8 cellular contexts compared by ENCODE assay signal in the genomic region with DNA sequence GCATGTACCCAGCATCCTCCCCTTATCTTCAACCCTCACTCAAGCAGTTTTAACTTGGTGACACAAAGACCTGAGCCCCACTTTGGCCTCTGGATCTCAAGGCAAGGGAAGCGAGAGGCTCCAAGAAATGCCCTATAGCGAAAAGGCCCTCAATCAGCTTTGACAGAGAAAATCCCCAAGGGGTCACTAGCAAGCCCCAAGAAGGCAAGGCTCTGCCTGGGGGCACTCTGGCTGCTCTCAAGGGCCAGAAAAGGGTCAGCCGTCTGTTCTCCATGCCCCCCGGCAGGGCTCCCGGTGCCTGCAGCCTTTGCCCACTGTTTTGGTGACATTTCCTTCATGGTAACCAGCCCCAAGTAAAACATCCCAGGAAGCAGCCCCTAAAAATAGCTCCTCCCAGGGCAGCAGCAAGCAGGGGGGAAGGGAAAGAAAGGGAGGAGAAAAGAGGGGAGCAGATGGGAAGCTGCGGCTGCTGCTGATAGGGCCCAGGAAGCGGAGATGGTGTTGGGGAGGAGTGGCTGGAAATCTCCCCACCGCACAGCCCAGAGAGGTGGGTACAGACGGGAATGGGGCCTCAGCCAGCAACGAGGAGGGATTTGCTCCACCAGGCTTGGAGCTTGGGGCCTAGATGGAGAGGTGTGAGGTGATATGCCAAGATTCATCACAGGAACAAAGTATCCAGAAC. TPM values are rescaled to one million over a fixed set of nuclear protein-coding genes. Genes with fewer than 3 reads are reported as not detected.
DNase-seq lines count a peak whose midpoint lies in the region; ATAC-seq and TF ChIP-seq lines count a peak whose summit lies in the region.

No MANE protein-coding gene starts in this region.

- TF ChIP-seq EP300 in ovary (IDR thresholded peaks at IDR 0.05), result no peak

- no peaks in the 10 kb centered on the region for H3K9me3 ChIP-seq in muscle layer of duodenum (ENCODE audit: control insufficient read depth in 1 of 2, low read length in 2 of 2)
- no peaks in the 10 kb centered on the region for H3K9me3 ChIP-seq in uterus
- H3K9me3 ChIP-seq in ovary, result no peaks in the 10 kb centered on the region

- TF ChIP-seq POLR2A in uterus (IDR thresholded peaks at IDR 0.05) (no peak), ovary (IDR thresholded peaks at IDR 0.05) (no peak)

- H3K27ac ChIP-seq in caudate nucleus (ENCODE audit: low read depth, low read length) (peak overlapping the region; percentile 44), muscle layer of duodenum (ENCODE audit: low read length) (peak overlapping the region; percentile 62), uterus (peak overlapping the region; percentile 63 to 65), ovary (no peak overlapping the region)

- H3K4me3 ChIP-seq in muscle layer of duodenum (ENCODE audit: low read depth in 1 of 2, low read length in 2 of 2), result peak overlapping the region in 1 of 2 donors; percentile 22
- H3K4me3 ChIP-seq in uterus, result no peak overlapping the region
- H3K4me3 ChIP-seq in ovary, result no peak overlapping the region

- DNase-seq in Right ventricle myocardium superior (no peak), Right ventricle myocardium inferior (ENCODE audit: missing footprints) (no peak), caudate nucleus (lab: John Stamatoyannopoulos, UW) (no peak), uterus (peak in 1 of 2 donors; percentile 34), ovary (no peak), SIG-M5 (lab: John Stamatoyannopoulos, UW) (no peak), NCI-H2081 (lab: John Stamatoyannopoulos, UW) (no peak)

- H3K36me3 ChIP-seq in muscle layer of duodenum (ENCODE audit: control insufficient read depth in 1 of 2, insufficient read depth in 2 of 2, low read length in 2 of 2), result peaks cover 4 to 16% of the 10 kb centered on the region in 2 donors
- no peaks in the 10 kb centered on the region for H3K36me3 ChIP-seq in uterus
- H3K36me3 ChIP-seq in ovary, result no peaks in the 10 kb centered on the region

- intact Hi-C loops in Right ventricle myocardium superior (cut with DNase I), result no loop called here
- intact Hi-C loops in Right ventricle myocardium inferior (cut with DNase I), result no loop called here
- intact Hi-C loops in uterus (cut with DNase I; ENCODE audit: low total_unique reads), result no loop called here
- intact Hi-C loops in ovary (cut with DNase I), result no loop called here

- WGBS in ovary, 3 donors, result 46 to 63% (median 55%) methylated on average over 10 of the region's 10 CpGs

- TF ChIP-seq CTCF in uterus (IDR thresholded peaks at IDR 0.05) (no peak), ovary (IDR thresholded peaks at IDR 0.05) (no peak)

- H3K27me3 ChIP-seq in muscle layer of duodenum (ENCODE audit: low read depth, low read length) (no peaks in the 10 kb centered on the region), uterus (no peaks in the 10 kb centered on the region), ovary (no peaks in the 10 kb centered on the region)

- H3K4me1 ChIP-seq in muscle layer of duodenum (ENCODE audit: control insufficient read depth in 1 of 2, insufficient read depth in 2 of 2, low read length in 2 of 2) (peaks cover 27 to 78% of the 10 kb centered on the region in 2 donors), uterus (no peaks in the 10 kb centered on the region), ovary (ENCODE audit: insufficient read depth) (no peaks in the 10 kb centered on the region)

- ATAC-seq in Right ventricle myocardium superior (ENCODE audit: poor library complexity) (peak; percentile 39), Right ventricle myocardium inferior (no peak)

RNA-seq across cellular contexts. Expression of gene CAMK2G, which starts 7.1 kb away (rescaled TPM):
- 11.2 TPM for total RNA-seq in Right ventricle myocardium superior
- 11.7 TPM for total RNA-seq in Right ventricle myocardium inferior
- total RNA-seq in uterus, result 10 to 100 TPM; 17.9 to 79.9 (median 40.0) TPM
- total RNA-seq in ovary, result 10 to 100 TPM in 6 of 7 donors, 1 to 10 TPM in 1; 9.8 to 25.0 (median 16.7) TPM
- polyA plus RNA-seq in ovary, result 10 to 100 TPM; 12.6 to 42.9 TPM

RNA-seq across cellular contexts. Expression of gene PLAU, which starts 43.7 kb away (rescaled TPM):
- total RNA-seq in Right ventricle myocardium superior (7.5 TPM), Right ventricle myocardium inferior (8.5 TPM), uterus (10 to 100 TPM in 2 of 4 donors, 1 to 10 TPM in 2; 1.8 to 15.3 (median 9.0) TPM), ovary (1 to 10 TPM in 4 of 7 donors, under 1 TPM in 3; 0.24 to 7.6 (median 4.6) TPM)
- 10 to 100 TPM in 1 of 2 donors, 1 to 10 TPM in 1; 1.7 to 12.6 TPM for polyA plus RNA-seq in ovary

RNA-seq across cellular contexts. Expression of gene NDST2, which starts 55.9 kb away (rescaled TPM):
- 10.4 TPM for total RNA-seq in Right ventricle myocardium superior
- 10.5 TPM for total RNA-seq in Right ventricle myocardium inferior
- total RNA-seq in uterus, result 10 to 100 TPM in 3 of 4 donors, 1 to 10 TPM in 1; 5.9 to 47.8 (median 14.1) TPM
- 10 to 100 TPM; 24.4 to 37.5 (median 30.5) TPM for total RNA-seq in ovary
- 10 to 100 TPM; 16.7 to 17.0 TPM for polyA plus RNA-seq in ovary

Comparison
In these comparisons a context has a peak if more than half of its experiments do, and no peak if none do; other contexts are left out.
1. H3K27ac ChIP-seq: peak in caudate nucleus (single experiment), muscle layer of duodenum (single experiment) and uterus (2 of 2); none in ovary (0 of 2).